ENCODE assay signal across 20 cellular contexts in the genomic region with DNA sequence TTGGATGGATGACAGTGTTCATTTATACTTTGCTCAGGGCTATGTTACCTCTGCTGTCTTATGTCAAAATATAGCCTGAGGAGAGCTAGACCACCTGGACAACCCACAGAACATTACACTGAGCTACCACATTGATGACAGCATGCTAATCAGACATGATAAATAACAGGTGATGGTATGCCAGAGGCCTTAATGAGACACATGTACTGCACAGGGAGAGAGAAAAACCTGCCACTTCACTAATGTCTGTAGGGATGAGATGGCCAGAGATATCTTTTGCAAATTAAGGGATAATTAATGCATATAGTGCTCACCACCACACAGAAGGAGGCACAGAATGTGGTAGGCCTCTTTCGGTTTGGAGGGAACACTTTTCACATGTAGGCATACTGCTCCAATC.
A peak's percentile ranks its signal among the peaks of the same experiment; 100 is the strongest.
DNase-seq lines count a peak whose midpoint lies in the region; ATAC-seq, FAIRE-seq and TF ChIP-seq lines count a peak whose summit lies in the region.
"Had no signal": no experiment of that assay in that cellular context is flagged by ENCODE, and none has a peak within 500 bp of the region (broad histone marks: within the 10 kb centered on the region; RNA-seq: fewer than 3 reads in every experiment).

No MANE protein-coding gene starts in this region.

- no peaks in the 10 kb centered on the region for H3K79me2 ChIP-seq in KMS-11 (ENCODE audit: insufficient read depth, low read depth)

- H2AFZ ChIP-seq in KMS-11 (ENCODE audit: low read depth) = 0 out of 2 replicates have a peak overlapping the region, but pooled peaks have one; percentile 2

- H3K9ac ChIP-seq in KMS-11 = no peak overlapping the region
- H3K9ac ChIP-seq: BLaER1 treated with 17β-estradiol and CSF1 and Interleukin-3, amounts not matched to agents 10 nM and 100 nM had no signal

- no peak overlapping the region for H3K27ac ChIP-seq in KMS-11
- H3K27ac ChIP-seq: BLaER1 treated with 17β-estradiol and CSF1 and Interleukin-3, amounts not matched to agents 10 nM and 100 nM; C4-2B had no signal

- DNase-seq in BE2C (peak; percentile 33), SK-N-DZ (ENCODE audit: low spot score) (peak; percentile 97), left kidney (ENCODE audit: low read depth, low spot score) (peak; percentile 24), GM19239 (ENCODE audit: insufficient read length, low spot score) (no peak), SKM-1 treated with dmso at 0.1 percent for 144 hours (lab: John Stamatoyannopoulos, UW; ENCODE audit: unreplicated experiment) (no peak)
- DNase-seq: 8988T; ACHN; Caco-2; Calu3; CD4-positive, alpha-beta T cell; CD8-positive, alpha-beta T cell; DMS79 treated with DMSO at 0.1 percent for 48 hours; GF-D8 had no signal

- H3K4me3 ChIP-seq in BE2C (ENCODE audit: low read depth, low read length) (no peak overlapping the region), KMS-11 (IDR thresholded peaks at IDR 0.05; ENCODE audit: insufficient read depth, low read depth, low read length) (no peak overlapping the region)
- H3K4me3 ChIP-seq: BLaER1 treated with 17β-estradiol and CSF1 and Interleukin-3, amounts not matched to agents 10 nM and 100 nM had no signal

- no peak for ATAC-seq in GM19452 (IDR thresholded peaks at IDR 0.05; ENCODE audit: unreplicated experiment)
- ATAC-seq: CD8-positive, alpha-beta T cell had no signal

- H3K4me1 ChIP-seq in BE2C (no peaks in the 10 kb centered on the region), KMS-11 (ENCODE audit: low read depth, poor library complexity, severe bottlenecking) (no peaks in the 10 kb centered on the region)
- H3K4me1 ChIP-seq: BLaER1 treated with 17β-estradiol and CSF1 and Interleukin-3, amounts not matched to agents 10 nM and 100 nM; Caco-2 had no signal

- FAIRE-seq in GM19239 (lab: Jason Lieb, UNC) = no peak
- FAIRE-seq: D721Med, G401.6, GM12891 had no signal

- no peaks in the 10 kb centered on the region; the same call in 1 of the 2 replicates for H3K9me3 ChIP-seq in BE2C
- H3K9me3 ChIP-seq: BLaER1 treated with 17β-estradiol and CSF1 and Interleukin-3, amounts not matched to agents 10 nM and 100 nM; Caco-2 had no signal

- no peak for TF ChIP-seq CTCF in BE2C (IDR thresholded peaks at IDR 0.05; ENCODE audit: low read depth, low read length)
- TF ChIP-seq CTCF in KMS-11 (conservative IDR thresholded peaks at IDR 0.05; ENCODE audit: low read depth, low read length) = no peak

- no peaks in the 10 kb centered on the region for H3K36me3 ChIP-seq in BE2C
- H3K36me3 ChIP-seq in KMS-11 (ENCODE audit: insufficient read depth) = no peaks in the 10 kb centered on the region
- H3K36me3 ChIP-seq: BLaER1 treated with 17β-estradiol and CSF1 and Interleukin-3, amounts not matched to agents 10 nM and 100 nM had no signal

- H4K20me1 ChIP-seq in KMS-11 (ENCODE audit: insufficient read depth) = no peaks in the 10 kb centered on the region
- H4K20me1 ChIP-seq: BLaER1 treated with 17β-estradiol and CSF1 and Interleukin-3, amounts not matched to agents 10 nM and 100 nM had no signal

- no peaks in the 10 kb centered on the region for H3K27me3 ChIP-seq in BE2C
- H3K27me3 ChIP-seq in KMS-11 (ENCODE audit: insufficient read depth, low read depth) = no peaks in the 10 kb centered on the region
- H3K27me3 ChIP-seq: BLaER1 treated with 17β-estradiol and CSF1 and Interleukin-3, amounts not matched to agents 10 nM and 100 nM had no signal

- no peak overlapping the region for H3K4me2 ChIP-seq in KMS-11
- H3K4me2 ChIP-seq: BLaER1 treated with 17β-estradiol and CSF1 and Interleukin-3, amounts not matched to agents 10 nM and 100 nM had no signal

Comparison
In these comparisons a context has a peak if more than half of its experiments do, and no peak if none do; other contexts are left out.
1. DNase-seq: peak in BE2C (single experiment), SK-N-DZ (single experiment) and left kidney (single experiment); none in GM19239 (single experiment) and SKM-1 treated with dmso at 0.1 percent for 144 hours (single experiment).